ENCODE assay signal across 10 cellular contexts in the genomic region with DNA sequence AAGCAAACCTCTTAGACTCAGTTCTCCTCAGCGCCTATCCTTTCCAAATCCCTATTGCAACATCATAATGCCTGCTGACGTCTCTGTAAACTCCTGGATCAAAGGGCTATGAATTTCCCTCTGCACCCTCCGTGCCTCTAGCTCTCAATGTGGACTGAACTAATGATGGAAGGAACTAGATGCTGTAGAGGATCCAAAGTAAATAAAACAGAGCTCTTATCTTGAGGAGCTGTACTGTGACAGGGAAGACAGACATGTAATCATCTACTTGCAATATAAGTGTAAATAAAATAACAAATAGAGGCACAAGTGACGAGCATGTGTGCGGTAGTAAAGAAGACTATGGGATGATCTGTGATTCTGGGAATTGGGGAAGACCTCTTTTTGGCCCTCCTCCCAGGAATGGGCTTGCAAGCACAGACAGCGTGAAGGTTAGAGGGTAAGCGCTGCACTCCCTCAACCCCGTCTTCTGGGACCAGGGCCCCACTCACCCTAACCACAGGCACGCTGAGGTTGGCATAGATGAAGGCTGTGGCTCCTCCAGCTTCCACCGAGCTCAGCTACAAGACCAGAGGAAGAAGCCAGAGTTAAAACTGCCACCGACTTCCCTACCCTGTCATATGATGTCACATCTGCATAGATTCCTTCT. TPM values are rescaled to one million over a fixed set of nuclear protein-coding genes. Genes with fewer than 3 reads are reported as not detected.
A peak's percentile ranks its signal among the peaks of the same experiment; 100 is the strongest.
DNase-seq lines count a peak whose midpoint lies in the region; ATAC-seq and TF ChIP-seq lines count a peak whose summit lies in the region.
"Had no signal": no experiment of that assay in that cellular context is flagged by ENCODE, and none has a peak within 500 bp of the region (broad histone marks: within the 10 kb centered on the region; RNA-seq: fewer than 3 reads in every experiment).

No MANE protein-coding gene starts in this region.

- H3K27ac ChIP-seq in smooth muscle cell (ENCODE audit: low read depth): no peak overlapping the region
- H3K27ac ChIP-seq: SK-N-MC had no signal

- no peaks in the 10 kb centered on the region for H3K27me3 ChIP-seq in smooth muscle cell (ENCODE audit: low read depth)

- no peak overlapping the region for H3K4me3 Mint-ChIP-seq in activated T-cell treated with anti-CD3 and anti-CD28 coated beads, Interleukin-2, amount 50 U/mL, for 4 hours
- no peak overlapping the region for H3K4me3 Mint-ChIP-seq in activated T-cell treated with anti-CD3 and anti-CD28 coated beads, Interleukin-2, amount 50 U/mL, for 24 hours

- 69% methylated on average over 11 of the region's 11 CpGs for WGBS in smooth muscle cell (ENCODE audit: low lambda C conversion rate)

- no peaks in the 10 kb centered on the region for H3K36me3 ChIP-seq in smooth muscle cell (ENCODE audit: low read depth)

- no peaks in the 10 kb centered on the region for H3K9me3 Mint-ChIP-seq in activated T-cell treated with anti-CD3 and anti-CD28 coated beads, Interleukin-2, amount 50 U/mL, for 4 hours
- no peaks in the 10 kb centered on the region for H3K9me3 Mint-ChIP-seq in activated T-cell treated with anti-CD3 and anti-CD28 coated beads, Interleukin-2, amount 50 U/mL, for 24 hours

- DNase-seq in activated T-cell treated with anti-CD3 and anti-CD28 coated beads, Interleukin-2, amount 50 U/mL, for 4 hours: no peak
- DNase-seq in activated T-cell treated with anti-CD3 and anti-CD28 coated beads, Interleukin-2, amount 50 U/mL, for 24 hours: no peak
- DNase-seq in NCI-H2029 treated with DMSO at 0.1 percent for 48 hours (lab: John Stamatoyannopoulos, UW) (peak; percentile 47), smooth muscle cell (lab: John Stamatoyannopoulos, UW; ENCODE audit: unreplicated experiment) (no peak), NCI-H345 (lab: John Stamatoyannopoulos, UW) (no peak), NCI-H128 (lab: John Stamatoyannopoulos, UW; ENCODE audit: unreplicated experiment) (no peak), activated gamma-delta T cell (lab: John Stamatoyannopoulos, UW) (no peak)
- DNase-seq: retina had no signal

- H3K27ac Mint-ChIP-seq in activated T-cell treated with anti-CD3 and anti-CD28 coated beads, Interleukin-2, amount 50 U/mL, for 24 hours: no peak overlapping the region

- H4K20me1 ChIP-seq in smooth muscle cell (ENCODE audit: low read depth): no peaks in the 10 kb centered on the region

- no peak overlapping the region for H3K9ac ChIP-seq in smooth muscle cell (ENCODE audit: low read depth)

- H2AFZ ChIP-seq in smooth muscle cell (ENCODE audit: low read depth): no peak overlapping the region

- H3K4me1 ChIP-seq in smooth muscle cell (ENCODE audit: low read depth): no peaks in the 10 kb centered on the region

- ATAC-seq in activated T-cell treated with anti-CD3 and anti-CD28 coated beads, Interleukin-2, amount 50 U/mL, for 4 hours: peak; percentile 62 to 69
- ATAC-seq in esophagus mucosa: peak; percentile 39

- no peaks in the 10 kb centered on the region for H3K36me3 Mint-ChIP-seq in activated T-cell treated with anti-CD3 and anti-CD28 coated beads, Interleukin-2, amount 50 U/mL, for 4 hours (ENCODE audit: insufficient read depth)
- no peaks in the 10 kb centered on the region for H3K36me3 Mint-ChIP-seq in activated T-cell treated with anti-CD3 and anti-CD28 coated beads, Interleukin-2, amount 50 U/mL, for 24 hours (ENCODE audit: low read depth)

- TF ChIP-seq CTCF in smooth muscle cell (IDR thresholded peaks at IDR 0.05; ENCODE audit: borderline replicate concordance, insufficient read depth, poor library complexity, severe bottlenecking): no peak

- H3K79me2 ChIP-seq in smooth muscle cell (ENCODE audit: low read depth): no peaks in the 10 kb centered on the region

- peaks cover 12% of the 10 kb centered on the region for H3K27me3 Mint-ChIP-seq in activated T-cell treated with anti-CD3 and anti-CD28 coated beads, Interleukin-2, amount 50 U/mL, for 4 hours (ENCODE audit: low read depth)
- peaks cover 2% of the 10 kb centered on the region for H3K27me3 Mint-ChIP-seq in activated T-cell treated with anti-CD3 and anti-CD28 coated beads, Interleukin-2, amount 50 U/mL, for 24 hours

- peak overlapping the region; percentile 33 for H3K4me2 ChIP-seq in smooth muscle cell

- H3K9me3 ChIP-seq in smooth muscle cell (replicated peaks; ENCODE audit: low read depth): no peaks in the 10 kb centered on the region

- no peak overlapping the region for H3K4me3 ChIP-seq in smooth muscle cell
- H3K4me3 ChIP-seq: SK-N-MC had no signal

- H3F3A ChIP-seq in smooth muscle cell (ENCODE audit: low read depth): peaks cover 2% of the 10 kb centered on the region

- peaks cover 17% of the 10 kb centered on the region for H3K4me1 Mint-ChIP-seq in activated T-cell treated with anti-CD3 and anti-CD28 coated beads, Interleukin-2, amount 50 U/mL, for 4 hours (ENCODE audit: low read depth)
- H3K4me1 Mint-ChIP-seq in activated T-cell treated with anti-CD3 and anti-CD28 coated beads, Interleukin-2, amount 50 U/mL, for 24 hours (ENCODE audit: low read depth): peaks cover 19% of the 10 kb centered on the region

RNA-seq across cellular contexts. Expression of a gene that starts 42.2 kb away (rescaled TPM):
- not detected for total RNA-seq in activated T-cell treated with anti-CD3 and anti-CD28 coated beads, Interleukin-2, amount 50 U/mL, for 4 hours
- total RNA-seq in esophagus mucosa (0.20 TPM), smooth muscle cell (6.9 and 13.5 TPM in 2 replicates)
- polyA plus RNA-seq in smooth muscle cell: 11.8 and 18.9 TPM in 2 replicates
